In genomic region chr9:125990793-125991220, GRCh38 we compare ENCODE assay signal across 19 cellular contexts.
DNase-seq lines count a peak whose midpoint lies in the region; ATAC-seq, FAIRE-seq and TF ChIP-seq lines count a peak whose summit lies in the region.
"Had no signal": no experiment of that assay in that cellular context is flagged by ENCODE, and none has a peak within 500 bp of the region (broad histone marks: within the 10 kb centered on the region; RNA-seq: fewer than 3 reads in every experiment).

No MANE protein-coding gene starts in this region.

- TF ChIP-seq POLR2A in sigmoid colon (IDR thresholded peaks at IDR 0.05), result no peak

- H3K27ac Mint-ChIP-seq in T-helper 1 cell treated with Interleukin-12 subunit alpha and Interleukin-12 subunit beta and Interleukin-4 antibody, amounts not matched to agents 30 μg/mL and 1 μg/mL, for 36 hours, result peak overlapping the region; percentile 53
- H3K27ac Mint-ChIP-seq in endothelial cell (ENCODE audit: unreplicated experiment), result peak overlapping the region; percentile 49
- H3K27ac Mint-ChIP-seq in activated naive CD8-positive, alpha-beta T cell treated with anti-CD3 and anti-CD28 coated beads, Interleukin-2, amount 50 U/mL, for 24 hours, result no peak overlapping the region

- H3K4me1 Mint-ChIP-seq in T-helper 1 cell treated with Interleukin-12 subunit alpha and Interleukin-12 subunit beta and Interleukin-4 antibody, amounts not matched to agents 30 μg/mL and 1 μg/mL, for 36 hours (ENCODE audit: low read depth), result no peaks in the 10 kb centered on the region
- H3K4me1 Mint-ChIP-seq in endothelial cell (ENCODE audit: unreplicated experiment), result no peaks in the 10 kb centered on the region
- H3K4me1 Mint-ChIP-seq in activated naive CD8-positive, alpha-beta T cell treated with anti-CD3 and anti-CD28 coated beads, Interleukin-2, amount 50 U/mL, for 24 hours, result no peaks in the 10 kb centered on the region

- no peaks in the 10 kb centered on the region for H3K36me3 Mint-ChIP-seq in T-helper 1 cell treated with Interleukin-12 subunit alpha and Interleukin-12 subunit beta and Interleukin-4 antibody, amounts not matched to agents 30 μg/mL and 1 μg/mL, for 36 hours (ENCODE audit: low read depth)
- H3K36me3 Mint-ChIP-seq in endothelial cell (ENCODE audit: low read depth, unreplicated experiment), result no peaks in the 10 kb centered on the region
- H3K36me3 Mint-ChIP-seq in activated naive CD8-positive, alpha-beta T cell treated with anti-CD3 and anti-CD28 coated beads, Interleukin-2, amount 50 U/mL, for 24 hours (ENCODE audit: low read depth), result no peaks in the 10 kb centered on the region

- no peaks in the 10 kb centered on the region for H3K36me3 ChIP-seq in sigmoid colon
- H3K36me3 ChIP-seq: ascending aorta, BLaER1, stomach had no signal

- DNase-seq in T-helper 1 cell (no peak), NCI-H2171 treated with DMSO at 0.1 percent for 48 hours (lab: John Stamatoyannopoulos, UW) (peak; percentile 60), endothelial cell (ENCODE audit: low spot score) (no peak), sigmoid colon (peak; percentile 59), D721Med (ENCODE audit: insufficient read length, low spot score) (no peak)
- DNase-seq in activated naive CD8-positive, alpha-beta T cell treated with anti-CD3 and anti-CD28 coated beads, Interleukin-2, amount 50 U/mL, for 24 hours, result no peak
- DNase-seq: activated CD4-positive, alpha-beta T cell treated with anti-CD3 and anti-CD28 coated beads, Interleukin-2, amount 50 U/mL, for 1 hour; activated CD8-positive, alpha-beta memory T cell treated with anti-CD3 and anti-CD28 coated beads, Interleukin-2, amount 50 U/mL, for 4 hours; activated naive CD4-positive, alpha-beta T cell treated with Interleukin-2 at 50 U/mL for 16 hours; Calu3; cerebellar nuclear complex; HCEC 1CT; stomach had no signal

- no peaks in the 10 kb centered on the region for H3K9me3 Mint-ChIP-seq in T-helper 1 cell treated with Interleukin-12 subunit alpha and Interleukin-12 subunit beta and Interleukin-4 antibody, amounts not matched to agents 30 μg/mL and 1 μg/mL, for 36 hours
- H3K9me3 Mint-ChIP-seq in endothelial cell (ENCODE audit: unreplicated experiment), result no peaks in the 10 kb centered on the region
- H3K9me3 Mint-ChIP-seq in activated naive CD8-positive, alpha-beta T cell treated with anti-CD3 and anti-CD28 coated beads, Interleukin-2, amount 50 U/mL, for 24 hours, result no peaks in the 10 kb centered on the region

- no peak overlapping the region for H3K4me3 Mint-ChIP-seq in T-helper 1 cell treated with Interleukin-12 subunit alpha and Interleukin-12 subunit beta and Interleukin-4 antibody, amounts not matched to agents 30 μg/mL and 1 μg/mL, for 36 hours
- no peak overlapping the region for H3K4me3 Mint-ChIP-seq in endothelial cell (ENCODE audit: unreplicated experiment)
- H3K4me3 Mint-ChIP-seq in activated naive CD8-positive, alpha-beta T cell treated with anti-CD3 and anti-CD28 coated beads, Interleukin-2, amount 50 U/mL, for 24 hours, result no peak overlapping the region

- no peak for TF ChIP-seq EP300 in sigmoid colon (IDR thresholded peaks at IDR 0.05)

- no peak for FAIRE-seq in D721Med (lab: Jason Lieb, UNC)
- FAIRE-seq: A204.1, G401.6 had no signal

- TF ChIP-seq CTCF in endothelial cell (IDR thresholded peaks at IDR 0.05; ENCODE audit: unreplicated experiment) (no peak), sigmoid colon (IDR thresholded peaks at IDR 0.05) (no peak), D721Med (IDR thresholded peaks at IDR 0.05; ENCODE audit: insufficient read depth, missing control alignments) (no peak)

- H3K27me3 Mint-ChIP-seq in T-helper 1 cell treated with Interleukin-12 subunit alpha and Interleukin-12 subunit beta and Interleukin-4 antibody, amounts not matched to agents 30 μg/mL and 1 μg/mL, for 36 hours (ENCODE audit: low read depth), result no peaks in the 10 kb centered on the region
- peaks cover 11% of the 10 kb centered on the region for H3K27me3 Mint-ChIP-seq in endothelial cell (ENCODE audit: unreplicated experiment)
- H3K27me3 Mint-ChIP-seq in activated naive CD8-positive, alpha-beta T cell treated with anti-CD3 and anti-CD28 coated beads, Interleukin-2, amount 50 U/mL, for 24 hours, result no peaks in the 10 kb centered on the region

- H3K4me1 ChIP-seq in sigmoid colon, result no peaks in the 10 kb centered on the region
- H3K4me1 ChIP-seq: ascending aorta, stomach had no signal

- H3K4me3 ChIP-seq in sigmoid colon, result no peak overlapping the region
- H3K4me3 ChIP-seq: ascending aorta, BLaER1, stomach had no signal

- no peaks in the 10 kb centered on the region for H3K9me3 ChIP-seq in sigmoid colon
- H3K9me3 ChIP-seq: ascending aorta, BLaER1, stomach had no signal

- ATAC-seq in esophagus mucosa, result no peak
- ATAC-seq in activated naive CD8-positive, alpha-beta T cell treated with anti-CD3 and anti-CD28 coated beads, Interleukin-2, amount 50 U/mL, for 24 hours, result no peak

- H3K27me3 ChIP-seq in sigmoid colon, result no peaks in the 10 kb centered on the region
- H3K27me3 ChIP-seq: ascending aorta, BLaER1, stomach had no signal

- WGBS in sigmoid colon, 2 donors, result 42 to 66% methylated on average over 12 of the region's 12 CpGs

- H3K27ac ChIP-seq in sigmoid colon, result no peak overlapping the region
- H3K27ac ChIP-seq: ascending aorta, BLaER1, stomach had no signal

- intact Hi-C loops in sigmoid colon (cut with DNase I), result no loop called here

Comparison
In these comparisons a context has a peak if more than half of its experiments do, and no peak if none do; other contexts are left out.
1. DNase-seq: peak in NCI-H2171 treated with DMSO at 0.1 percent for 48 hours (single experiment) and sigmoid colon (single experiment); none in T-helper 1 cell (0 of 5), endothelial cell (single experiment), D721Med (single experiment) and activated naive CD8-positive, alpha-beta T cell treated with anti-CD3 and anti-CD28 coated beads, Interleukin-2, amount 50 U/mL, for 24 hours (single experiment).